In genomic region chr16:10609410-10609774, GRCh38 we compare ENCODE assay signal across 15 cellular contexts. TPM values are rescaled to one million over a fixed set of nuclear protein-coding genes. Genes with fewer than 3 reads are reported as not detected.
DNase-seq lines count a peak whose midpoint lies in the region; ATAC-seq and TF ChIP-seq lines count a peak whose summit lies in the region.
"Had no signal": no experiment of that assay in that cellular context is flagged by ENCODE, and none has a peak within 500 bp of the region (broad histone marks: within the 10 kb centered on the region; RNA-seq: fewer than 3 reads in every experiment).

No MANE protein-coding gene starts in this region.

- intact Hi-C loops in left ventricle myocardium inferior (cut with micrococcal nuclease): no loop called here

- H3K27ac ChIP-seq in left ventricle myocardium inferior (replicated peaks): peak overlapping the region; percentile 71

- no peaks in the 10 kb centered on the region for H3K36me3 ChIP-seq in left ventricle myocardium inferior

- peaks cover 30% of the 10 kb centered on the region for H3K4me1 ChIP-seq in left ventricle myocardium inferior

- no peak for TF ChIP-seq CTCF in left ventricle myocardium inferior (IDR thresholded peaks at IDR 0.05; ENCODE audit: borderline replicate concordance)
- no peak for TF ChIP-seq CTCF in GM10266 (IDR thresholded peaks at IDR 0.05; ENCODE audit: control insufficient read depth, insufficient read depth, low read depth, missing control alignments)

- ATAC-seq in GM18858 (IDR thresholded peaks at IDR 0.05; ENCODE audit: unreplicated experiment): no peak
- no peak for ATAC-seq in GM19023 (IDR thresholded peaks at IDR 0.05; ENCODE audit: unreplicated experiment)
- ATAC-seq: activated CD8-positive, alpha-beta T cell treated with anti-CD3 and anti-CD28 coated beads for 36 hours had no signal

- in situ Hi-C loops in KBM-7 (cut with MboI; ENCODE audit: low pct_unique_long_range_greater_than_20kb, low sequenced_read_pairs): no loop called here

- H3K9me3 ChIP-seq in left ventricle myocardium inferior (replicated peaks): no peaks in the 10 kb centered on the region

- DNase-seq in GM04503 (ENCODE audit: low read depth) (peak; percentile 51), amniotic epithelial cell (ENCODE audit: low read depth) (peak; percentile 75), left ventricle myocardium inferior (no peak), skeletal muscle cell (ENCODE audit: low read depth) (peak; percentile 72), KBM-7 (no peak), GM10266 (ENCODE audit: extremely low spot score) (no peak)
- DNase-seq: activated CD8-positive, alpha-beta T cell treated with anti-CD3 and anti-CD28 coated beads for 36 hours; activated naive CD4-positive, alpha-beta T cell treated with anti-CD3 and anti-CD28 coated beads, Interleukin-2, amount 10 ng/mL, durations not matched to agents 7 days and 5 days; DMS 273 treated with DMSO at 0.1 percent for 48 hours; naive B cell; NCI-H1930; stimulated activated CD8-positive, alpha-beta memory T cell treated with anti-CD3 and anti-CD28 coated beads, Interleukin-4, amount 100 ng/mL, for 48 hours had no signal

- H3K4me3 ChIP-seq in left ventricle myocardium inferior (no peak overlapping the region), skeletal muscle cell (ENCODE audit: low read depth, low read length) (no peak overlapping the region)

- no peaks in the 10 kb centered on the region for H3K27me3 ChIP-seq in left ventricle myocardium inferior (ENCODE audit: low read depth)

RNA-seq across cellular contexts. Expression of gene EMP2, which starts 29.0 kb away (rescaled TPM):
- 60.5 TPM for total RNA-seq in left ventricle myocardium inferior
- total RNA-seq: activated CD8-positive, alpha-beta T cell treated with anti-CD3 and anti-CD28 coated beads for 36 hours; T-helper 1 cell treated with Interleukin-12 subunit alpha and Interleukin-12 subunit beta and Interleukin-4 antibody, amounts not matched to agents 30 ng/mL and 1 ng/mL, for 36 hours had no signal

Comparison
In these comparisons a context has a peak if more than half of its experiments do, and no peak if none do; other contexts are left out.
1. DNase-seq: peak in GM04503 (single experiment), amniotic epithelial cell (single experiment) and skeletal muscle cell (single experiment); none in left ventricle myocardium inferior (single experiment), KBM-7 (single experiment) and GM10266 (single experiment).